In genomic region chr1:35932158-35932636, GRCh38 we compare ENCODE assay signal across 1 cellular context.
TF ChIP-seq lines count a peak whose summit lies in the region.

No MANE protein-coding gene starts in this region.

TF ChIP-seq in HepG2, 621 proteins besides CTCF, POLR2A, EP300 and RAD21 (continued from another document):
- TF ChIP-seq ELF4 (CRISPR knock-in tag; IDR thresholded peaks at IDR 0.05; ENCODE audit: borderline replicate concordance) (no peak), CENPT (CRISPR knock-in tag; IDR thresholded peaks at IDR 0.05; ENCODE audit: low read depth) (no peak), SMAD9 (CRISPR knock-in tag; IDR thresholded peaks at IDR 0.05) (no peak), NR2C2 (CRISPR knock-in tag; IDR thresholded peaks at IDR 0.05; ENCODE audit: borderline replicate concordance) (no peak), SRF (IDR thresholded peaks at IDR 0.05; ENCODE audit: low read depth, low read length) (no peak), CENPX (CRISPR knock-in tag; IDR thresholded peaks at IDR 0.05) (no peak), SRSF9 (IDR thresholded peaks at IDR 0.05; ENCODE audit: borderline replicate concordance, insufficient read depth, low read depth, low read length, poor library complexity, severe bottlenecking) (no peak), BORCS8-MEF2B (CRISPR knock-in tag; IDR thresholded peaks at IDR 0.05) (no peak), HHEX (CRISPR knock-in tag; IDR thresholded peaks at IDR 0.05) (no peak), TCF7L2 (IDR thresholded peaks at IDR 0.05; ENCODE audit: low read depth, low read length) (no peak)
